In genomic region chr5:134902071-134902801, GRCh38 we compare ENCODE assay signal across 1 cellular context.
TF ChIP-seq lines count a peak whose summit lies in the region.

No MANE protein-coding gene starts in this region.

TF ChIP-seq in GM23338, 12 proteins besides CTCF, POLR2A, EP300 and RAD21 (continued from another document):
- TF ChIP-seq ETS1 (IDR thresholded peaks at IDR 0.05) (no peak), REST (IDR thresholded peaks at IDR 0.05; ENCODE audit: unreplicated experiment) (no peak)
